Comparison of ENCODE assay signal across 22 cellular contexts in genomic region chr15:101000271-101000681, GRCh38.
DNase-seq lines count a peak whose midpoint lies in the region; ATAC-seq, FAIRE-seq and TF ChIP-seq lines count a peak whose summit lies in the region.
"Had no signal": no experiment of that assay in that cellular context is flagged by ENCODE, and none has a peak within 500 bp of the region (broad histone marks: within the 10 kb centered on the region; RNA-seq: fewer than 3 reads in every experiment).

No MANE protein-coding gene starts in this region.

- 89% methylated on average over 4 of the region's 5 CpGs; no CpG with 5 or more reads in 1 of the 2 experiments for WGBS in IMR-90 (ENCODE audit: extremely low coverage in 2 of 2, insufficient read length in 1 of 2), 2 experiments
- WGBS in neuronal stem cell (ENCODE audit: extremely low coverage in 2 of 2, insufficient read length in 2 of 2, insufficient replicate concordance in 1 of 2), 2 donors = no CpG with 5 or more reads among the region's 5 CpGs

- H3K14ac ChIP-seq in IMR-90 (replicated peaks; ENCODE audit: low read depth, low read length) (no peak overlapping the region), neuronal stem cell (ENCODE audit: low read length) (no peak overlapping the region)

- H4K8ac ChIP-seq in IMR-90 (ENCODE audit: low read depth in 2 of 2, low read length in 2 of 2) (no peak overlapping the region), neuronal stem cell (ENCODE audit: low read depth, low read length) (no peak overlapping the region)

- H3K56ac ChIP-seq in IMR-90 (ENCODE audit: extremely low read depth, insufficient read depth, low read length) = no peak overlapping the region

- no peak overlapping the region for H2AK9ac ChIP-seq in IMR-90 (replicated peaks; ENCODE audit: low read depth, low read length, poor library complexity)

- H2AFZ ChIP-seq in IMR-90 (replicated peaks; ENCODE audit: low read length, poor library complexity) (no peak overlapping the region), neuronal stem cell (ENCODE audit: low read length) (no peak overlapping the region), neural progenitor cell (replicated peaks) (no peak overlapping the region)

- no peak overlapping the region for H3K27ac ChIP-seq in IMR-90 (ENCODE audit: insufficient read depth, low read length)
- no peak overlapping the region for H3K27ac ChIP-seq in neuronal stem cell (replicated peaks; ENCODE audit: low read length)
- no peak overlapping the region for H3K27ac ChIP-seq in neural progenitor cell
- H3K27ac ChIP-seq: sigmoid colon had no signal

- DNase-seq in Daoy (ENCODE audit: low read depth) = peak; percentile 17
- peak; percentile 29 for DNase-seq in IMR-90
- peak; percentile 31 for DNase-seq in ecto neural progenitor cell (ENCODE audit: low spot score)
- no peak for DNase-seq in neuronal stem cell (ENCODE audit: low spot score)
- no peak for DNase-seq in GDM1 (lab: John Stamatoyannopoulos, UW)
- DNase-seq in neural progenitor cell (ENCODE audit: low spot score) = no peak
- DNase-seq in frontal cortex (ENCODE audit: low spot score in 2 of 2) = no peak
- DNase-seq in hypothalamus (lab: John Stamatoyannopoulos, UW) = no peak
- DNase-seq: activated CD4-positive, alpha-beta T cell treated with anti-CD3 and anti-CD28 coated beads, Interleukin-2, amount 50 U/mL, for 1 hour; activated naive CD8-positive, alpha-beta T cell treated with anti-CD3 and anti-CD28 coated beads, Interleukin-2, amount 10 ng/mL, durations not matched to agents 7 days and 5 days; central memory CD4-positive, alpha-beta T cell; COR-L47; effector memory CD8-positive, alpha-beta T cell; GF-D8; KBM-7; NCI-H1092; NCI-H526 treated with DMSO at 0.1 percent for 48 hours; sigmoid colon; stimulated activated CD4-positive, alpha-beta T cell treated with anti-CD3 and anti-CD28 coated beads, Interleukin-1b, Interleukin-23, amount 100 ng/mL, for 48 hours had no signal

- H3K36me3 Mint-ChIP-seq in neural progenitor cell = peaks cover 2% of the 10 kb centered on the region
- H3K36me3 Mint-ChIP-seq: activated naive CD8-positive, alpha-beta T cell treated with anti-CD3 and anti-CD28 coated beads, Interleukin-2, amount 10 ng/mL, durations not matched to agents 7 days and 5 days had no signal

- CTCF ChIA-PET in IMR-90 (lab: Yijun Ruan, JAX) = interaction anchor here (0.6 kb wide), 1 partner anchor 82 kb away, joined by 3 read pairs; no protein-coding TSS in a partner anchor

- peaks cover 3% of the 10 kb centered on the region; the same call in 1 of the 2 replicates for H3K9me1 ChIP-seq in IMR-90 (ENCODE audit: insufficient read depth, low read length)

- no peaks in the 10 kb centered on the region for H3F3A ChIP-seq in neural progenitor cell (ENCODE audit: low read depth)

- H3K18ac ChIP-seq in IMR-90 (ENCODE audit: low read depth, low read length) = no peak overlapping the region
- no peak overlapping the region for H3K18ac ChIP-seq in neuronal stem cell (ENCODE audit: low read length)

- no peak overlapping the region for H2AK5ac ChIP-seq in IMR-90 (ENCODE audit: low read depth, low read length)
- no peak overlapping the region for H2AK5ac ChIP-seq in neuronal stem cell (ENCODE audit: low read depth, low read length)

- H3K9me3 Mint-ChIP-seq in neural progenitor cell = peaks cover 11% of the 10 kb centered on the region
- H3K9me3 Mint-ChIP-seq: activated naive CD8-positive, alpha-beta T cell treated with anti-CD3 and anti-CD28 coated beads, Interleukin-2, amount 10 ng/mL, durations not matched to agents 7 days and 5 days; effector memory CD8-positive, alpha-beta T cell had no signal

- peaks cover 5% of the 10 kb centered on the region for H3K27me3 Mint-ChIP-seq in neural progenitor cell (ENCODE audit: insufficient read depth, low read depth)

- no peak overlapping the region for H2BK15ac ChIP-seq in IMR-90 (ENCODE audit: low read depth, low read length)
- H2BK15ac ChIP-seq in neuronal stem cell (ENCODE audit: low read length) = no peak overlapping the region

- no peak for TF ChIP-seq RAD21 in IMR-90 (IDR thresholded peaks at IDR 0.05; ENCODE audit: low read length)

- intact Hi-C loops in IMR-90 (cut with micrococcal nuclease) = no loop called here

- H3K9me3 ChIP-seq in IMR-90 (ENCODE audit: control insufficient read depth, insufficient read depth, low read length) (peaks cover 3% of the 10 kb centered on the region; the same call in 1 of the 2 replicates), neuronal stem cell (replicated peaks in 1 of 2; ENCODE audit: control insufficient read depth in 2 of 2, insufficient read depth in 1 of 2, low read depth in 1 of 2, low read length in 2 of 2) (peaks cover 0 to 4% of the 10 kb centered on the region in 2 donors), neural progenitor cell (ENCODE audit: low read depth) (no peaks in the 10 kb centered on the region)
- H3K9me3 ChIP-seq: mucosa of descending colon, sigmoid colon had no signal

- peaks cover 3% of the 10 kb centered on the region for H3K4me1 Mint-ChIP-seq in neural progenitor cell
- H3K4me1 Mint-ChIP-seq: activated naive CD8-positive, alpha-beta T cell treated with anti-CD3 and anti-CD28 coated beads, Interleukin-2, amount 10 ng/mL, durations not matched to agents 7 days and 5 days had no signal

- no peak overlapping the region for H3K9ac ChIP-seq in IMR-90 (ENCODE audit: low read depth, low read length)
- H3K9ac ChIP-seq in neuronal stem cell (ENCODE audit: low read depth, low read length, poor library complexity) = peak overlapping the region; percentile 45
- no peak overlapping the region for H3K9ac ChIP-seq in neural progenitor cell

- H2BK5ac ChIP-seq in IMR-90 (ENCODE audit: low read depth, low read length, poor library complexity, severe bottlenecking) (no peak overlapping the region), neuronal stem cell (ENCODE audit: low read length) (no peak overlapping the region)

- H3K36me3 ChIP-seq in IMR-90 (ENCODE audit: control insufficient read depth, insufficient read depth, low read length) = 0 out of 2 replicates have a peak, but pooled peaks cover 2% of the 10 kb centered on the region
- no peaks in the 10 kb centered on the region for H3K36me3 ChIP-seq in neuronal stem cell (replicated peaks in 1 of 2; ENCODE audit: control insufficient read depth in 2 of 2, insufficient read depth in 2 of 2, low read length in 2 of 2)
- H3K36me3 ChIP-seq in neural progenitor cell = no peaks in the 10 kb centered on the region
- H3K36me3 ChIP-seq: sigmoid colon had no signal

- no peak overlapping the region for H2BK20ac ChIP-seq in IMR-90 (ENCODE audit: low read depth, low read length)

- TF ChIP-seq CTCF in IMR-90 (conservative IDR thresholded peaks at IDR 0.05; ENCODE audit: low read depth, low read length) (no peak), neural progenitor cell (IDR thresholded peaks at IDR 0.05) (no peak)

- H3K79me1 ChIP-seq in IMR-90 (ENCODE audit: low read depth in 1 of 2, low read length in 2 of 2) (no peaks in the 10 kb centered on the region), neuronal stem cell (ENCODE audit: low read depth, low read length) (no peaks in the 10 kb centered on the region)

- H3K4me1 ChIP-seq in IMR-90 (ENCODE audit: control insufficient read depth, insufficient read depth, low read length) (peaks cover 6% of the 10 kb centered on the region), neuronal stem cell (ENCODE audit: control insufficient read depth in 2 of 2, insufficient read depth in 1 of 2, low read depth in 1 of 2, low read length in 2 of 2) (no peaks in the 10 kb centered on the region), neural progenitor cell (no peaks in the 10 kb centered on the region)
- H3K4me1 ChIP-seq: sigmoid colon had no signal

- H3K4me3 Mint-ChIP-seq in neural progenitor cell = no peak overlapping the region
- H3K4me3 Mint-ChIP-seq: activated naive CD8-positive, alpha-beta T cell treated with anti-CD3 and anti-CD28 coated beads, Interleukin-2, amount 10 ng/mL, durations not matched to agents 7 days and 5 days; effector memory CD8-positive, alpha-beta T cell had no signal

- no peak overlapping the region for H4K91ac ChIP-seq in IMR-90 (ENCODE audit: insufficient read depth, low read depth, low read length)
- H4K91ac ChIP-seq in neuronal stem cell (ENCODE audit: low read depth, low read length, poor library complexity) = no peak overlapping the region

- no peak for TF ChIP-seq POLR2A in IMR-90 (IDR thresholded peaks at IDR 0.05; ENCODE audit: low read depth, low read length)

- no peak overlapping the region for H2BK12ac ChIP-seq in neuronal stem cell (ENCODE audit: low read length)

- H3K4ac ChIP-seq in IMR-90 (ENCODE audit: low read depth, low read length) = no peak overlapping the region
- no peak overlapping the region for H3K4ac ChIP-seq in neuronal stem cell (ENCODE audit: low read length)

- H2BK120ac ChIP-seq in IMR-90 (ENCODE audit: low read depth, low read length) (no peak overlapping the region), neuronal stem cell (ENCODE audit: low read depth, low read length) (no peak overlapping the region)

- no TSS peak for BruUV-seq in IMR-90 (replicated peaks; lab: Mats Ljungman, UMichigan)

- no peaks in the 10 kb centered on the region for H3K27me3 ChIP-seq in IMR-90 (ENCODE audit: control insufficient read depth, insufficient read depth, low read length)
- peaks cover 0 to 20% (median 0%) of the 10 kb centered on the region in 3 experiments for H3K27me3 ChIP-seq in neuronal stem cell (ENCODE audit: control insufficient read depth in 3 of 3, insufficient read depth in 3 of 3, low read depth in 1 of 3, low read length in 3 of 3)
- H3K27me3 ChIP-seq in neural progenitor cell = no peaks in the 10 kb centered on the region
- H3K27me3 ChIP-seq: sigmoid colon had no signal

- dilution Hi-C loops in IMR-90 (cut with HindIII; ENCODE audit: low sequenced_read_pairs, unreplicated experiment) = loop anchor here (25.0 kb wide), 1 partner anchor 363 kb away; no protein-coding TSS in a partner anchor

- H3K23ac ChIP-seq in IMR-90 (ENCODE audit: low read depth, low read length) (no peak overlapping the region), neuronal stem cell (ENCODE audit: low read depth, low read length, poor library complexity) (no peak overlapping the region)

- H4K20me1 ChIP-seq in IMR-90 (ENCODE audit: insufficient read depth, low read length) = no peaks in the 10 kb centered on the region
- H4K20me1 ChIP-seq in neural progenitor cell (ENCODE audit: low read depth) = no peaks in the 10 kb centered on the region

- no peak overlapping the region for H4K5ac ChIP-seq in IMR-90 (ENCODE audit: low read depth, low read length)

- H3K27ac Mint-ChIP-seq in neural progenitor cell = no peak overlapping the region
- H3K27ac Mint-ChIP-seq: activated naive CD8-positive, alpha-beta T cell treated with anti-CD3 and anti-CD28 coated beads, Interleukin-2, amount 10 ng/mL, durations not matched to agents 7 days and 5 days; effector memory CD8-positive, alpha-beta T cell had no signal

- no peak for FAIRE-seq in frontal cortex (lab: Jason Lieb, UNC)
- FAIRE-seq: H54 had no signal

- ATAC-seq in IMR-90 (ENCODE audit: low read depth) = no peak
- ATAC-seq: effector memory CD8-positive, alpha-beta T cell; left lobe of liver; mucosa of descending colon had no signal

- H3K4me3 ChIP-seq in IMR-90 (ENCODE audit: insufficient read depth, low read depth, low read length) (no peak overlapping the region), neuronal stem cell (ENCODE audit: low read length in 2 of 2) (no peak overlapping the region), neural progenitor cell (no peak overlapping the region)
- H3K4me3 ChIP-seq: mucosa of descending colon, sigmoid colon had no signal

- POLR2A ChIA-PET in IMR-90 (lab: Charles Lee; ENCODE audit: unreplicated experiment) = no interaction called here

- in situ Hi-C loops in IMR-90 (cut with MboI; ENCODE audit: low sequenced_read_pairs) = no loop called here

- H3K79me2 ChIP-seq in neural progenitor cell (ENCODE audit: low read depth) = no peaks in the 10 kb centered on the region

- H3K4me2 ChIP-seq in IMR-90 (ENCODE audit: low read depth, low read length) = no peak overlapping the region
- H3K4me2 ChIP-seq in neuronal stem cell (ENCODE audit: insufficient read depth, low read length, poor library complexity, severe bottlenecking) = no peak overlapping the region
- no peak overlapping the region for H3K4me2 ChIP-seq in neural progenitor cell

Comparison
In these comparisons a context has a peak if more than half of its experiments do, and no peak if none do; other contexts are left out.
1. DNase-seq: peak in Daoy (single experiment), IMR-90 (single experiment) and ecto neural progenitor cell (single experiment); none in neuronal stem cell (single experiment), GDM1 (single experiment), neural progenitor cell (single experiment), frontal cortex (0 of 2) and hypothalamus (0 of 51).